ENCODE assay signal across 26 cellular contexts in the genomic region with DNA sequence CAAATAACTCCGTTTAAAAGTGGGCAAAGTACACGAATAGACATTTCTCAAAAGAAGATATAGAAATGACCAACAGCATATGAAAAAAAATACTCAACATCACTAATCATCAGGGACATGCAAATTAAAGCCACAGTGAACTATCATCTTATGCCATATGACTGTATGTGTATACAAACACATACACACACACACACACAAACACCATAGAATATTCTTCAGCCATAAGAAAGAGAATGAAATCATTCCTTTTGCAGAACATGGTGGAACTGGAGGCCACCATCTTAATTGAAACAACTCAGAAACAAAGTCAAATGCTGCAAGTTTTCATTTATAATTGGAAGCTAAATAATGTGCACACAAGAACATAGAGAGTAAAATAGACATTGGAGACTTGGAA.
"Had no signal": no experiment of that assay in that cellular context is flagged by ENCODE, and none has a peak within 500 bp of the region (broad histone marks: within the 10 kb centered on the region; RNA-seq: fewer than 3 reads in every experiment).

No MANE protein-coding gene starts in this region.

- H3K4me1 Mint-ChIP-seq: activated B cell treated with CpG ODN at 0.5 μM for 24 hours; immature natural killer cell; naive thymus-derived CD4-positive, alpha-beta T cell had no signal

- DNase-seq: activated B cell treated with CpG ODN at 0.5 μM for 24 hours; activated CD4-positive, alpha-beta T cell treated with anti-CD3 and anti-CD28 coated beads, Interleukin-2, amount 50 U/mL, for 4 hours; activated CD8-positive, alpha-beta memory T cell treated with anti-CD3 and anti-CD28 coated beads, Interleukin-2, amount 50 U/mL, for 48 hours; activated gamma-delta T cell treated with Interleukin-2 at 50 U/mL for 16 hours; activated T-cell treated with anti-CD3 and anti-CD28 coated beads, Interleukin-2, amount 50 U/mL, for 24 hours; aorta; body of pancreas; dermis blood vessel endothelial cell; effector CD4-positive, alpha-beta T cell; foreskin keratinocyte; heart left ventricle; hypothalamus; immature natural killer cell; kidney; midbrain; naive thymus-derived CD4-positive, alpha-beta T cell; ovary; right lobe of liver; stimulated activated CD4-positive, alpha-beta T cell treated with anti-CD3 and anti-CD28 coated beads, Interleukin-2, amount 100 ng/mL, for 48 hours; stomach; tibial artery; upper lobe of right lung had no signal

- ATAC-seq: body of pancreas; foreskin keratinocyte; heart left ventricle; naive thymus-derived CD4-positive, alpha-beta T cell; right lobe of liver; upper lobe of right lung had no signal

- H3K4me1 ChIP-seq: body of pancreas, esophagus muscularis mucosa, foreskin keratinocyte, heart left ventricle, right lobe of liver, stomach, tibial artery, upper lobe of right lung had no signal

- H3K9me3 ChIP-seq: body of pancreas, ovary, right lobe of liver, upper lobe of right lung had no signal

- H3K27ac Mint-ChIP-seq: activated B cell treated with CpG ODN at 0.5 μM for 24 hours; activated naive CD8-positive, alpha-beta T cell; activated T-cell treated with anti-CD3 and anti-CD28 coated beads, Interleukin-2, amount 50 U/mL, for 24 hours; immature natural killer cell; progenitor cell of endocrine pancreas; T-helper 2 cell treated with Interferon-gamma antibody and Interleukin-4, amounts not matched to agents 5 μg/mL and 100 μg/mL, for 36 hours had no signal

- H3K27ac ChIP-seq: body of pancreas, esophagus muscularis mucosa, foreskin keratinocyte, heart left ventricle, ovary, right lobe of liver, stomach, tibial artery, upper lobe of right lung had no signal

- H3K27me3 Mint-ChIP-seq: activated B cell treated with CpG ODN at 0.5 μM for 24 hours; activated naive CD8-positive, alpha-beta T cell; activated T-cell treated with anti-CD3 and anti-CD28 coated beads, Interleukin-2, amount 50 U/mL, for 24 hours; naive thymus-derived CD4-positive, alpha-beta T cell; progenitor cell of endocrine pancreas had no signal

- H3K4me3 ChIP-seq: body of pancreas, esophagus muscularis mucosa, heart left ventricle, ovary, right lobe of liver, stomach, tibial artery, upper lobe of right lung had no signal

- H3K4me3 Mint-ChIP-seq: activated B cell treated with CpG ODN at 0.5 μM for 24 hours; activated naive CD8-positive, alpha-beta T cell; activated T-cell treated with anti-CD3 and anti-CD28 coated beads, Interleukin-2, amount 50 U/mL, for 24 hours; immature natural killer cell; naive thymus-derived CD4-positive, alpha-beta T cell; T-helper 2 cell treated with Interferon-gamma antibody and Interleukin-4, amounts not matched to agents 5 μg/mL and 100 μg/mL, for 36 hours had no signal

- H3K36me3 Mint-ChIP-seq: activated naive CD8-positive, alpha-beta T cell had no signal
